Comparison of ENCODE assay signal across 1 cellular context in genomic region chr16:66552288-66553143, GRCh38.
TF ChIP-seq lines count a peak whose summit lies in the region.

A gene with protein sequence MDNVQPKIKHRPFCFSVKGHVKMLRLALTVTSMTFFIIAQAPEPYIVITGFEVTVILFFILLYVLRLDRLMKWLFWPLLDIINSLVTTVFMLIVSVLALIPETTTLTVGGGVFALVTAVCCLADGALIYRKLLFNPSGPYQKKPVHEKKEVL (plus strand): TSS chr16:66552576. CDS start chr16:66552716, 140 bp downstream.

TF ChIP-seq in HepG2, 621 proteins besides CTCF, POLR2A, EP300 and RAD21 (continued from another document):
- TF ChIP-seq IKZF5 (CRISPR knock-in tag; IDR thresholded peaks at IDR 0.05) (peak; percentile 93), HNRNPH1 (optimal IDR thresholded peaks at IDR 0.05; ENCODE audit: low read depth, low read length) (peak; percentile 37), JDP2 (CRISPR knock-in tag; IDR thresholded peaks at IDR 0.05; ENCODE audit: borderline replicate concordance) (peak; percentile 88; the same call in 1 of the 2 replicates), RXRA (CRISPR knock-in tag; IDR thresholded peaks at IDR 0.05) (peak; percentile 84), MIER2 (CRISPR knock-in tag; IDR thresholded peaks at IDR 0.05) (peak; percentile 51; the same call in 1 of the 2 replicates), NPAS2 (CRISPR knock-in tag; IDR thresholded peaks at IDR 0.05; ENCODE audit: borderline replicate concordance) (0 out of 2 replicates have a peak, but pooled peaks have one; percentile 14), JUND (CRISPR knock-in tag; IDR thresholded peaks at IDR 0.05) (peak; percentile 39; the same call in 1 of the 2 replicates)
- TF ChIP-seq, protein P1, sequence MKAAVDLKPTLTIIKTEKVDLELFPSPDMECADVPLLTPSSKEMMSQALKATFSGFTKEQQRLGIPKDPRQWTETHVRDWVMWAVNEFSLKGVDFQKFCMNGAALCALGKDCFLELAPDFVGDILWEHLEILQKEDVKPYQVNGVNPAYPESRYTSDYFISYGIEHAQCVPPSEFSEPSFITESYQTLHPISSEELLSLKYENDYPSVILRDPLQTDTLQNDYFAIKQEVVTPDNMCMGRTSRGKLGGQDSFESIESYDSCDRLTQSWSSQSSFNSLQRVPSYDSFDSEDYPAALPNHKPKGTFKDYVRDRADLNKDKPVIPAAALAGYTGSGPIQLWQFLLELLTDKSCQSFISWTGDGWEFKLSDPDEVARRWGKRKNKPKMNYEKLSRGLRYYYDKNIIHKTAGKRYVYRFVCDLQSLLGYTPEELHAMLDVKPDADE (CRISPR knock-in tag; IDR thresholded peaks at IDR 0.05), result peak; percentile 61; the same call in 1 of the 2 replicates
- TF ChIP-seq, protein P2, sequence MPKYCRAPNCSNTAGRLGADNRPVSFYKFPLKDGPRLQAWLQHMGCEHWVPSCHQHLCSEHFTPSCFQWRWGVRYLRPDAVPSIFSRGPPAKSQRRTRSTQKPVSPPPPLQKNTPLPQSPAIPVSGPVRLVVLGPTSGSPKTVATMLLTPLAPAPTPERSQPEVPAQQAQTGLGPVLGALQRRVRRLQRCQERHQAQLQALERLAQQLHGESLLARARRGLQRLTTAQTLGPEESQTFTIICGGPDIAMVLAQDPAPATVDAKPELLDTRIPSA (CRISPR knock-in tag; IDR thresholded peaks at IDR 0.05; ENCODE audit: borderline replicate concordance), result peak; percentile 98; the same call in 1 of the 2 replicates
- TF ChIP-seq, protein P3, sequence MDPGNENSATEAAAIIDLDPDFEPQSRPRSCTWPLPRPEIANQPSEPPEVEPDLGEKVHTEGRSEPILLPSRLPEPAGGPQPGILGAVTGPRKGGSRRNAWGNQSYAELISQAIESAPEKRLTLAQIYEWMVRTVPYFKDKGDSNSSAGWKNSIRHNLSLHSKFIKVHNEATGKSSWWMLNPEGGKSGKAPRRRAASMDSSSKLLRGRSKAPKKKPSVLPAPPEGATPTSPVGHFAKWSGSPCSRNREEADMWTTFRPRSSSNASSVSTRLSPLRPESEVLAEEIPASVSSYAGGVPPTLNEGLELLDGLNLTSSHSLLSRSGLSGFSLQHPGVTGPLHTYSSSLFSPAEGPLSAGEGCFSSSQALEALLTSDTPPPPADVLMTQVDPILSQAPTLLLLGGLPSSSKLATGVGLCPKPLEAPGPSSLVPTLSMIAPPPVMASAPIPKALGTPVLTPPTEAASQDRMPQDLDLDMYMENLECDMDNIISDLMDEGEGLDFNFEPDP (CRISPR knock-in tag; conservative IDR thresholded peaks at IDR 0.05), result peak; percentile 100
